Comparison of ENCODE assay signal across 21 cellular contexts in genomic region chr7:994592-995308, GRCh38. TPM values are rescaled to one million over a fixed set of nuclear protein-coding genes. Genes with fewer than 3 reads are reported as not detected.
"Had no signal": no experiment of that assay in that cellular context is flagged by ENCODE, and none has a peak within 500 bp of the region (broad histone marks: within the 10 kb centered on the region; RNA-seq: fewer than 3 reads in every experiment).

No MANE protein-coding gene starts in this region.

- H3K27ac Mint-ChIP-seq: activated CD4-positive, alpha-beta T cell treated with anti-CD3 and anti-CD28 coated beads for 36 hours; activated naive CD4-positive, alpha-beta T cell treated with anti-CD3 and anti-CD28 coated beads, Interleukin-2, amount 50 U/mL, for 72 hours; activated T-cell treated with anti-CD3 and anti-CD28 coated beads, Interleukin-2, amount 50 U/mL, for 72 hours; immature natural killer cell; nephron; stimulated activated naive CD8-positive, alpha-beta T cell treated with anti-CD3 and anti-CD28 coated beads, Interleukin-15, Interleukin-2, amounts not matched to agents 100 ng/mL and 50 ng/mL, for 24 hours; T-helper 17 cell had no signal

- H3K9me3 ChIP-seq: prostate gland, upper lobe of right lung had no signal

- H3K4me3 Mint-ChIP-seq: activated CD4-positive, alpha-beta T cell treated with anti-CD3 and anti-CD28 coated beads for 36 hours; activated T-cell treated with anti-CD3 and anti-CD28 coated beads, Interleukin-2, amount 50 U/mL, for 72 hours; brain; central memory CD8-positive, alpha-beta T cell; immature natural killer cell; nephron; stimulated activated naive CD8-positive, alpha-beta T cell treated with anti-CD3 and anti-CD28 coated beads, Interleukin-15, Interleukin-2, amounts not matched to agents 100 ng/mL and 50 ng/mL, for 24 hours; T-helper 17 cell had no signal

- H3K27me3 Mint-ChIP-seq: activated CD4-positive, alpha-beta T cell treated with anti-CD3 and anti-CD28 coated beads for 36 hours; brain; central memory CD8-positive, alpha-beta T cell; stimulated activated naive CD8-positive, alpha-beta T cell treated with anti-CD3 and anti-CD28 coated beads, Interleukin-15, Interleukin-2, amounts not matched to agents 100 ng/mL and 50 ng/mL, for 24 hours; T-helper 17 cell had no signal

- H3K36me3 Mint-ChIP-seq: activated naive CD4-positive, alpha-beta T cell treated with anti-CD3 and anti-CD28 coated beads, Interleukin-2, amount 50 U/mL, for 72 hours had no signal

- H3K27me3 ChIP-seq: upper lobe of right lung had no signal

- H3K27ac ChIP-seq: foreskin keratinocyte, prostate gland, upper lobe of right lung had no signal

- ATAC-seq: activated CD4-positive, alpha-beta T cell treated with anti-CD3 and anti-CD28 coated beads for 36 hours; activated naive CD4-positive, alpha-beta T cell treated with anti-CD3 and anti-CD28 coated beads, Interleukin-2, amount 50 U/mL, for 72 hours; activated T-cell treated with anti-CD3 and anti-CD28 coated beads, Interleukin-2, amount 50 U/mL, for 72 hours; foreskin keratinocyte; right cardiac atrium; T-helper 17 cell; upper lobe of right lung had no signal

- H3K4me1 ChIP-seq: foreskin keratinocyte, prostate gland, upper lobe of right lung had no signal

- H3K4me3 ChIP-seq: prostate gland, upper lobe of right lung had no signal

- H3K9me3 Mint-ChIP-seq: activated naive CD4-positive, alpha-beta T cell treated with anti-CD3 and anti-CD28 coated beads, Interleukin-2, amount 50 U/mL, for 72 hours; central memory CD8-positive, alpha-beta T cell; immature natural killer cell; nephron; stimulated activated naive CD8-positive, alpha-beta T cell treated with anti-CD3 and anti-CD28 coated beads, Interleukin-15, Interleukin-2, amounts not matched to agents 100 ng/mL and 50 ng/mL, for 24 hours had no signal

- H3K36me3 ChIP-seq: prostate gland had no signal

- DNase-seq: activated CD4-positive, alpha-beta T cell treated with anti-CD3 and anti-CD28 coated beads for 36 hours; activated CD8-positive, alpha-beta memory T cell treated with anti-CD3 and anti-CD28 coated beads, Interleukin-2, amount 50 U/mL, for 48 hours; activated gamma-delta T cell; activated T-cell treated with anti-CD3 and anti-CD28 coated beads, Interleukin-2, amount 50 U/mL, for 72 hours; effector CD8-positive, alpha-beta T cell; foreskin keratinocyte; immature natural killer cell; mesendoderm; right cardiac atrium; small intestine; stimulated activated CD4-positive, alpha-beta T cell treated with anti-CD3 and anti-CD28 coated beads, Interleukin-4, amount 100 ng/mL, for 24 hours; T-helper 17 cell; upper lobe of right lung had no signal

RNA-seq across cellular contexts. Expression of gene CYP2W1, which starts 11.8 kb away (rescaled TPM):
- total RNA-seq: activated CD4-positive, alpha-beta T cell treated with anti-CD3 and anti-CD28 coated beads for 36 hours; activated naive CD4-positive, alpha-beta T cell treated with anti-CD3 and anti-CD28 coated beads, Interleukin-2, amount 50 U/mL, for 72 hours; activated T-cell treated with anti-CD3 and anti-CD28 coated beads, Interleukin-2, amount 50 U/mL, for 72 hours; foreskin keratinocyte; osteoblast; right cardiac atrium; T-helper 17 cell; temporal lobe; upper lobe of right lung had no signal
- polyA plus RNA-seq: foreskin keratinocyte, immature natural killer cell, right cardiac atrium had no signal

RNA-seq across cellular contexts. Expression of gene GPR146, which starts 49.6 kb away (rescaled TPM):
- total RNA-seq: foreskin keratinocyte had no signal
- polyA plus RNA-seq: foreskin keratinocyte had no signal
